In the genomic region with DNA sequence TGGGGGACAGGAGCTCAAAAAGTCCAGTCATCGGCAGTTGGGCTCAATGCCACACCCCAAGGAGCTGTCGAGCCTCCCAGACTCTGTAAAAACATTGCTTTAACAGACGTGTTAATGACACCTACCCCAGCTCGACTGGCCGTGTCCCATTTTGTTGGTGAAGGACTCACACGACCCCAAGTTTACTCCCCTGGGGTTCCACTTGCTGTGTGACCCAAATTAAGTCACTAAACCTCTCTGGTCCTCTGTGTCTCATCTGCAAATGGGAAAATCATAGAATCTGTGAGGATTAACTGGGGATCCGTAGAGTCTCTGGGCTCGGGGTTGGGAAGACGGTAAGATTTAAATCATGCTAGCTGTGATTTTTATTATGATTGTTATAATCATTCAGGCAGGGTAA, we compare ENCODE assay signal across 1 cellular context.
TF ChIP-seq lines count a peak whose summit lies in the region.

No MANE protein-coding gene starts in this region.

TF ChIP-seq in IMR-90, 13 proteins besides CTCF, POLR2A, EP300 and RAD21:
- TF ChIP-seq RCOR1 (IDR thresholded peaks at IDR 0.05; ENCODE audit: insufficient replicate concordance, low read length): no peak
- TF ChIP-seq RFX5 (IDR thresholded peaks at IDR 0.05; ENCODE audit: low read depth, low read length): no peak
